In genomic region chrX:42176790-42177189, GRCh38 we compare ENCODE assay signal across 18 cellular contexts.
"Had no signal": no experiment of that assay in that cellular context is flagged by ENCODE, and none has a peak within 500 bp of the region (broad histone marks: within the 10 kb centered on the region; RNA-seq: fewer than 3 reads in every experiment).

No MANE protein-coding gene starts in this region.

- H3K9me3 ChIP-seq: esophagus squamous epithelium, left ventricle myocardium inferior, mucosa of descending colon, neutrophil, tibial artery, vagina had no signal

- DNase-seq: activated CD4-positive, alpha-beta T cell treated with anti-CD3 and anti-CD28 coated beads, Interleukin-2, amount 50 U/mL, for 1 hour; activated naive CD4-positive, alpha-beta T cell; anterior cingulate cortex; brain microvascular endothelial cell; esophagus squamous epithelium; hypothalamus; left ventricle myocardium inferior; mucosa of descending colon; naive thymus-derived CD4-positive, alpha-beta T cell; posterior cingulate gyrus; stimulated activated CD4-positive, alpha-beta T cell treated with anti-CD3 and anti-CD28 coated beads, Interleukin-4, amount 100 ng/mL, for 24 hours; stimulated activated naive CD4-positive, alpha-beta T cell; tibial artery had no signal

- H3K27ac ChIP-seq: brain microvascular endothelial cell, coronary artery, esophagus squamous epithelium, left ventricle myocardium inferior, neutrophil, tibial artery, vagina had no signal

- H3K27me3 ChIP-seq: brain microvascular endothelial cell, esophagus squamous epithelium, neutrophil, tibial artery, vagina had no signal

- H3K36me3 ChIP-seq: brain microvascular endothelial cell, esophagus squamous epithelium, left ventricle myocardium inferior, neutrophil, tibial artery, vagina had no signal

- H3K4me1 ChIP-seq: esophagus squamous epithelium, left ventricle myocardium inferior, tibial artery, vagina had no signal

- FAIRE-seq: endothelial cell of umbilical vein had no signal

- H3K4me3 ChIP-seq: coronary artery, esophagus squamous epithelium, left ventricle myocardium inferior, mucosa of descending colon, tibial artery, vagina had no signal

- ATAC-seq: activated CD4-positive, CD25-positive, alpha-beta regulatory T cell treated with anti-CD3 and anti-CD28 coated beads, Interleukin-2, amount 50 U/mL, for 24 hours; mucosa of descending colon; naive thymus-derived CD4-positive, alpha-beta T cell had no signal
